In genomic region chr1:151362308-151363155, GRCh38 we compare ENCODE assay signal across 28 cellular contexts. TPM values are rescaled to one million over a fixed set of nuclear protein-coding genes. Genes with fewer than 3 reads are reported as not detected.
"Had no signal": no experiment of that assay in that cellular context is flagged by ENCODE, and none has a peak within 500 bp of the region (broad histone marks: within the 10 kb centered on the region; RNA-seq: fewer than 3 reads in every experiment).

No MANE protein-coding gene starts in this region.

- H2AFZ ChIP-seq: hepatocyte had no signal

- H3K4me1 ChIP-seq: uterus had no signal

- H3K9me3 ChIP-seq: thoracic aorta, uterus had no signal

- H3K27me3 Mint-ChIP-seq: type B pancreatic cell had no signal

- H3K36me3 ChIP-seq: brain microvascular endothelial cell, uterus, WERI-Rb-1 had no signal

- H3K79me2 ChIP-seq: hepatocyte had no signal

- ATAC-seq: activated CD4-positive, CD25-positive, alpha-beta regulatory T cell treated with anti-CD3 and anti-CD28 coated beads, Interleukin-2, amount 50 U/mL, for 24 hours; gastroesophageal sphincter; left cardiac atrium; naive thymus-derived CD4-positive, alpha-beta T cell; stimulated activated naive CD8-positive, alpha-beta T cell treated with anti-CD3 and anti-CD28 coated beads, Interleukin-15, Interleukin-2, amounts not matched to agents 100 U/mL and 50 U/mL, for 24 hours; T-helper 17 cell had no signal

- H3K4me3 ChIP-seq: gastroesophageal sphincter, hepatocyte, thoracic aorta, uterus had no signal

- H3K4me2 ChIP-seq: hepatocyte had no signal

- H3K27me3 ChIP-seq: brain microvascular endothelial cell, gastroesophageal sphincter, hepatocyte, uterus had no signal

- H3K27ac ChIP-seq: brain microvascular endothelial cell, gastroesophageal sphincter, hepatocyte, thoracic aorta, uterus, WERI-Rb-1 had no signal

- H3K4me1 Mint-ChIP-seq: mesothelial cell of epicardium; naive thymus-derived CD4-positive, alpha-beta T cell had no signal

- H3K4me3 Mint-ChIP-seq: activated T-helper 1 cell treated with anti-CD3 and anti-CD28 coated beads, Interleukin-12 subunit alpha, Interleukin-12 subunit beta, Interleukin-2, Interleukin-4 antibody, amounts not matched to agents 30 ng/mL and 10 ng/mL and 1 ng/mL, durations not matched to agents 14 hours and 24 hours and 36 hours; mesothelial cell of epicardium; naive thymus-derived CD4-positive, alpha-beta T cell; T-helper 17 cell; type B pancreatic cell had no signal

- DNase-seq: activated CD4-positive, alpha-beta T cell treated with anti-CD3 and anti-CD28 coated beads for 48 hours; activated CD4-positive, alpha-beta T cell treated with anti-CD3 and anti-CD28 coated beads, Interleukin-2, amount 50 U/mL, for 48 hours; activated CD8-positive, alpha-beta memory T cell treated with anti-CD3 and anti-CD28 coated beads for 24 hours; activated gamma-delta T cell treated with Interleukin-2 at 50 U/mL for 16 hours; activated naive CD4-positive, alpha-beta T cell treated with anti-CD3 and anti-CD28 coated beads, Interleukin-2, amount 50 U/mL, for 16 hours; amniotic stem cell; brain microvascular endothelial cell; caudate nucleus; dermis blood vessel endothelial cell; effector CD4-positive, alpha-beta T cell; left cardiac atrium; naive thymus-derived CD4-positive, alpha-beta T cell; occipital lobe; right cardiac atrium; stimulated activated CD4-positive, alpha-beta T cell treated with anti-CD3 and anti-CD28 coated beads, Interleukin-2, amount 100 ng/mL, for 48 hours; stimulated activated naive CD8-positive, alpha-beta T cell treated with anti-CD3 and anti-CD28 coated beads, Interleukin-15, Interleukin-2, amounts not matched to agents 100 U/mL and 50 U/mL, for 24 hours; T-helper 17 cell; T1000; uterus; WERI-Rb-1 had no signal

- H3K27ac Mint-ChIP-seq: activated T-helper 1 cell treated with anti-CD3 and anti-CD28 coated beads, Interleukin-12 subunit alpha, Interleukin-12 subunit beta, Interleukin-2, Interleukin-4 antibody, amounts not matched to agents 30 ng/mL and 10 ng/mL and 1 ng/mL, durations not matched to agents 14 hours and 24 hours and 36 hours; mesothelial cell of epicardium; naive thymus-derived CD4-positive, alpha-beta T cell; type B pancreatic cell had no signal

RNA-seq across cellular contexts. Expression of gene SELENBP1, which starts 10.0 kb away (rescaled TPM):
- total RNA-seq: activated T-helper 1 cell treated with anti-CD3 and anti-CD28 coated beads, Interleukin-12 subunit alpha, Interleukin-12 subunit beta, Interleukin-2, Interleukin-4 antibody, amounts not matched to agents 30 ng/mL and 10 ng/mL and 1 ng/mL, durations not matched to agents 14 hours and 24 hours and 36 hours; naive thymus-derived CD4-positive, alpha-beta T cell; T-helper 17 cell had no signal
- polyA plus RNA-seq: naive thymus-derived CD4-positive, alpha-beta T cell; neural cell had no signal
